ENCODE assay signal across 8 cellular contexts in genomic region chr21:25735221-25735894, GRCh38. TPM values are rescaled to one million over a fixed set of nuclear protein-coding genes. Genes with fewer than 3 reads are reported as not detected.
DNase-seq lines count a peak whose midpoint lies in the region; ATAC-seq and TF ChIP-seq lines count a peak whose summit lies in the region.

No MANE protein-coding gene starts in this region.

- H3K4me1 Mint-ChIP-seq in GM23338 (peaks cover 16% of the 10 kb centered on the region), neural progenitor cell (peaks cover 30% of the 10 kb centered on the region)

- H3K36me3 ChIP-seq in DOHH2 (ENCODE audit: control insufficient read depth, low read length): peaks cover 50% of the 10 kb centered on the region
- no peaks in the 10 kb centered on the region for H3K36me3 ChIP-seq in GM23338 (ENCODE audit: insufficient read depth)
- no peaks in the 10 kb centered on the region for H3K36me3 ChIP-seq in neural progenitor cell
- H3K36me3 ChIP-seq in stomach smooth muscle (ENCODE audit: control insufficient read depth in 2 of 2, insufficient read depth in 2 of 2, low read length in 2 of 2): peaks cover 0 to 7% of the 10 kb centered on the region in 2 donors

- peaks cover 93% of the 10 kb centered on the region for H3K79me2 ChIP-seq in DOHH2 (ENCODE audit: control insufficient read depth, low read length)
- peaks cover 87% of the 10 kb centered on the region for H3K79me2 ChIP-seq in GM23338 (replicated peaks; ENCODE audit: insufficient read depth)
- peaks cover 88% of the 10 kb centered on the region for H3K79me2 ChIP-seq in neural progenitor cell (ENCODE audit: low read depth)

- 0 out of 2 replicates have a peak, but pooled peaks cover 9% of the 10 kb centered on the region for H4K20me1 ChIP-seq in DOHH2 (ENCODE audit: control insufficient read depth, insufficient read depth, low read depth, low read length)
- peaks cover 6% of the 10 kb centered on the region; the same call in 1 of the 2 replicates for H4K20me1 ChIP-seq in GM23338 (replicated peaks; ENCODE audit: insufficient read depth)
- peaks cover 20% of the 10 kb centered on the region for H4K20me1 ChIP-seq in neural progenitor cell (ENCODE audit: low read depth)

- H3K9me3 ChIP-seq in DOHH2 (ENCODE audit: control insufficient read depth, insufficient read depth, low read length) (no peaks in the 10 kb centered on the region), neural progenitor cell (ENCODE audit: low read depth) (no peaks in the 10 kb centered on the region), stomach smooth muscle (ENCODE audit: control insufficient read depth in 2 of 2, low read length in 2 of 2) (no peaks in the 10 kb centered on the region)

- H3K9ac ChIP-seq in neural progenitor cell (peak overlapping the region; percentile 99), stomach smooth muscle (ENCODE audit: low read length in 2 of 2) (peak overlapping the region; percentile 97 to 100)

- H3K9me3 Mint-ChIP-seq in GM23338 (no peaks in the 10 kb centered on the region; the same call in 2 of the 3 replicates), neural progenitor cell (no peaks in the 10 kb centered on the region)

- DNase-seq in GM23338 (ENCODE audit: low spot score): peak; percentile 94
- peak; percentile 86 for DNase-seq in LHCN-M2 (ENCODE audit: low read depth)
- peak; percentile 89 to 90 for DNase-seq in SHP77 (lab: John Stamatoyannopoulos, UW)
- DNase-seq in activated gamma-delta T cell treated with anti-CD3 and anti-CD28 coated beads, Interleukin-2, amount 50 U/mL, for 16 hours (ENCODE audit: low read depth): peak; percentile 80
- peak; percentile 72 to 91 for DNase-seq in foreskin keratinocyte
- DNase-seq in neural progenitor cell (ENCODE audit: low spot score): peak; percentile 95

- peak; percentile 73 for ATAC-seq in GM23338
- ATAC-seq in foreskin keratinocyte: peak; percentile 80

- H3K4me2 ChIP-seq in DOHH2 (ENCODE audit: low read length) (peak overlapping the region; percentile 84), GM23338 (peak overlapping the region; percentile 79), neural progenitor cell (peak overlapping the region; percentile 100)

- H3K27ac ChIP-seq in DOHH2 (ENCODE audit: low read depth, low read length) (peak overlapping the region; percentile 95), GM23338 (ENCODE audit: low read depth) (peak overlapping the region; percentile 100), foreskin keratinocyte (peak overlapping the region; percentile 98), neural progenitor cell (peak overlapping the region; percentile 100), stomach smooth muscle (ENCODE audit: low read length) (peak overlapping the region; percentile 99)

- H3K9me2 ChIP-seq in DOHH2 (replicated peaks; ENCODE audit: control insufficient read depth, low read length) (no peaks in the 10 kb centered on the region), GM23338 (ENCODE audit: insufficient read depth) (no peaks in the 10 kb centered on the region)

- H3F3A ChIP-seq in DOHH2 (ENCODE audit: control insufficient read depth, insufficient read depth) (peaks cover 6% of the 10 kb centered on the region; the same call in 1 of the 2 replicates), GM23338 (replicated peaks; ENCODE audit: low read depth) (no peaks in the 10 kb centered on the region), neural progenitor cell (ENCODE audit: low read depth) (peaks cover 26% of the 10 kb centered on the region)

- peak overlapping the region; percentile 98 for H3K4me3 ChIP-seq in DOHH2 (ENCODE audit: low read length)
- peak overlapping the region; percentile 97 for H3K4me3 ChIP-seq in GM23338
- H3K4me3 ChIP-seq in neural progenitor cell: peak overlapping the region; percentile 97
- H3K4me3 ChIP-seq in stomach smooth muscle (ENCODE audit: low read length in 2 of 2): peak overlapping the region; percentile 100

- H3K27me3 Mint-ChIP-seq in GM23338 (ENCODE audit: insufficient read depth, low read depth, poor library complexity): peaks cover 11% of the 10 kb centered on the region
- peaks cover 5% of the 10 kb centered on the region for H3K27me3 Mint-ChIP-seq in neural progenitor cell (ENCODE audit: insufficient read depth, low read depth)

- H2AFZ ChIP-seq in GM23338: peak overlapping the region; percentile 94; the same call in 1 of the 2 replicates
- peak overlapping the region; percentile 97 for H2AFZ ChIP-seq in neural progenitor cell (replicated peaks)

- H3K4me1 ChIP-seq in DOHH2 (ENCODE audit: control insufficient read depth, low read length): peaks cover 58% of the 10 kb centered on the region
- H3K4me1 ChIP-seq in GM23338 (ENCODE audit: insufficient read depth): peaks cover 10% of the 10 kb centered on the region; the same call in 1 of the 2 replicates
- peaks cover 8% of the 10 kb centered on the region for H3K4me1 ChIP-seq in foreskin keratinocyte
- peaks cover 13% of the 10 kb centered on the region for H3K4me1 ChIP-seq in neural progenitor cell
- H3K4me1 ChIP-seq in stomach smooth muscle (ENCODE audit: control insufficient read depth, insufficient read depth, low read length): peaks cover 18% of the 10 kb centered on the region

- peak overlapping the region; percentile 100 for H3K27ac Mint-ChIP-seq in GM23338
- H3K27ac Mint-ChIP-seq in neural progenitor cell: peak overlapping the region; percentile 100

- H3K27me3 ChIP-seq in DOHH2 (ENCODE audit: control insufficient read depth, low read length) (no peaks in the 10 kb centered on the region), GM23338 (ENCODE audit: insufficient read depth) (no peaks in the 10 kb centered on the region), foreskin keratinocyte (no peaks in the 10 kb centered on the region), neural progenitor cell (no peaks in the 10 kb centered on the region), stomach smooth muscle (ENCODE audit: control insufficient read depth in 1 of 2, insufficient read depth in 2 of 2, low read length in 2 of 2) (no peaks in the 10 kb centered on the region)

- H3K36me3 Mint-ChIP-seq in GM23338 (ENCODE audit: low read depth) (no peaks in the 10 kb centered on the region; the same call in 2 of the 3 replicates), neural progenitor cell (no peaks in the 10 kb centered on the region)

- no peak for TF ChIP-seq CTCF in DOHH2 (IDR thresholded peaks at IDR 0.05; ENCODE audit: low read depth, low read length, poor library complexity, severe bottlenecking)
- no peak for TF ChIP-seq CTCF in GM23338 (conservative IDR thresholded peaks at IDR 0.05; ENCODE audit: low read depth in 2 of 2)
- peak; percentile 1 for TF ChIP-seq CTCF in foreskin keratinocyte (conservative IDR thresholded peaks at IDR 0.05)
- TF ChIP-seq CTCF in neural progenitor cell (IDR thresholded peaks at IDR 0.05): no peak

- H3K4me3 Mint-ChIP-seq in GM23338 (peak overlapping the region; percentile 98), neural progenitor cell (peak overlapping the region; percentile 100)

TF ChIP-seq in GM23338, 12 proteins besides CTCF, POLR2A, EP300 and RAD21:
- TF ChIP-seq, protein P1, sequence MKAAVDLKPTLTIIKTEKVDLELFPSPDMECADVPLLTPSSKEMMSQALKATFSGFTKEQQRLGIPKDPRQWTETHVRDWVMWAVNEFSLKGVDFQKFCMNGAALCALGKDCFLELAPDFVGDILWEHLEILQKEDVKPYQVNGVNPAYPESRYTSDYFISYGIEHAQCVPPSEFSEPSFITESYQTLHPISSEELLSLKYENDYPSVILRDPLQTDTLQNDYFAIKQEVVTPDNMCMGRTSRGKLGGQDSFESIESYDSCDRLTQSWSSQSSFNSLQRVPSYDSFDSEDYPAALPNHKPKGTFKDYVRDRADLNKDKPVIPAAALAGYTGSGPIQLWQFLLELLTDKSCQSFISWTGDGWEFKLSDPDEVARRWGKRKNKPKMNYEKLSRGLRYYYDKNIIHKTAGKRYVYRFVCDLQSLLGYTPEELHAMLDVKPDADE (IDR thresholded peaks at IDR 0.05): peak; percentile 39
- TF ChIP-seq JUNB (IDR thresholded peaks at IDR 0.05; ENCODE audit: unreplicated experiment): no peak

RNA-seq across cellular contexts. Expression of gene GABPA, which starts 0.6 kb away (rescaled TPM):
- total RNA-seq in GM23338 (2014; rRNA removed; shearing (Covaris generic)): 28.6 and 30.1 TPM in 2 replicates
- polyA plus RNA-seq in GM23338 (2016; fragmentation: Nextera tagmentation; extraction: Ambion mirVana) (8.5 TPM in 2 replicates), foreskin keratinocyte (3.9 and 4.5 TPM in 2 replicates)
- total RNA-seq in LHCN-M2 (2014; rRNA removed) (21.9 and 25.5 TPM in 2 replicates), foreskin keratinocyte (13.6 and 14.4 TPM in 2 replicates), neural progenitor cell (ENCODE audit: low replicate concordance) (39.0 and 66.5 TPM in 2 replicates)
- polyA plus RNA-seq in LHCN-M2 (2012): 4.8 TPM

RNA-seq across cellular contexts. Expression of gene ATP5PF, which starts 0.7 kb away (rescaled TPM):
- total RNA-seq in GM23338 (2014; rRNA removed; shearing (Covaris generic)): 127 and 154 TPM in 2 replicates
- 719 and 751 TPM in 2 replicates for polyA plus RNA-seq in GM23338 (2016; fragmentation: Nextera tagmentation; extraction: Ambion mirVana)
- 106 and 114 TPM in 2 replicates for total RNA-seq in LHCN-M2 (2014; rRNA removed)
- polyA plus RNA-seq in LHCN-M2 (2012): 266 TPM
- 118 and 136 TPM in 2 replicates for total RNA-seq in foreskin keratinocyte
- polyA plus RNA-seq in foreskin keratinocyte: 280 and 291 TPM in 2 replicates
- total RNA-seq in neural progenitor cell (ENCODE audit: low replicate concordance): 92.3 and 156 TPM in 2 replicates

Comparison
In these comparisons a context has a peak if more than half of its experiments do, and no peak if none do; other contexts are left out.
1. Peak in every context shown above with its lines: DNase-seq, ATAC-seq, H3K4me3 ChIP-seq and H3K27ac ChIP-seq.